15 cellular contexts compared by ENCODE assay signal in the genomic region with DNA sequence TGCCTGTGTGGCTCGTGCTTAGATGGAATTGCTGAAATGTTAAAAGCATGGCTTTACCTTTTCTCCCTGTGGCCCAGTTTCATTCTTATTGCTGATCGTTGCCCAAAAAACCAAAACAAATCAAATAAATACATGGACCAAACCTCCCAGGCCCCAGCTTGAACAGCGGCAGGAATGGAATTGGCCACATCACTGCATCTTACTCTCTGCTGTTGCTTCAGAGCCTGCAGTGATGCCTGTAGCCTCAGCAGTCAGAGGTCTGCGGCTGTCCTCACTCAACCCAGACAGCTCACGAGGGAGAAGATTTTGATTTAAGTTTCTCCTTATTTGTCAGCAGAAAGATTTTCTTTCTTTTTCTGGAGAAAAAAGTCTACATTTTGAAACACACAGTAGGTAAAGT.
DNase-seq lines count a peak whose midpoint lies in the region; ATAC-seq and TF ChIP-seq lines count a peak whose summit lies in the region.
"Had no signal": no experiment of that assay in that cellular context is flagged by ENCODE, and none has a peak within 500 bp of the region (broad histone marks: within the 10 kb centered on the region; RNA-seq: fewer than 3 reads in every experiment).

No MANE protein-coding gene starts in this region.

- H3K4me3 ChIP-seq in left ventricle myocardium inferior = no peak overlapping the region
- no peak overlapping the region for H3K4me3 ChIP-seq in right atrium auricular region
- no peak overlapping the region for H3K4me3 ChIP-seq in fibroblast of the aortic adventitia (ENCODE audit: low read depth, low read length)
- no peak overlapping the region for H3K4me3 ChIP-seq in skeletal muscle cell (ENCODE audit: low read depth, low read length)
- H3K4me3 ChIP-seq: K562, SK-N-MC had no signal

- H3K9me3 ChIP-seq in left ventricle myocardium inferior (replicated peaks) (no peaks in the 10 kb centered on the region), right atrium auricular region (no peaks in the 10 kb centered on the region)

- TF ChIP-seq CTCF in left ventricle myocardium inferior (IDR thresholded peaks at IDR 0.05; ENCODE audit: borderline replicate concordance) (no peak), right atrium auricular region (IDR thresholded peaks at IDR 0.05) (no peak), fibroblast of the aortic adventitia (IDR thresholded peaks at IDR 0.05; ENCODE audit: insufficient read depth, low read length) (no peak)

- peak overlapping the region; percentile 33 for H3K27ac ChIP-seq in left ventricle myocardium inferior (replicated peaks)
- H3K27ac ChIP-seq in right atrium auricular region = no peak overlapping the region
- H3K27ac ChIP-seq: SK-N-MC had no signal

- H3K27me3 ChIP-seq in left ventricle myocardium inferior (ENCODE audit: low read depth) (no peaks in the 10 kb centered on the region), right atrium auricular region (no peaks in the 10 kb centered on the region)

- peaks cover 47% of the 10 kb centered on the region for H3K4me1 ChIP-seq in left ventricle myocardium inferior
- H3K4me1 ChIP-seq in right atrium auricular region = peaks cover 0 to 22% of the 10 kb centered on the region in 2 donors

- ATAC-seq in GM18909 (IDR thresholded peaks at IDR 0.05; ENCODE audit: poor library complexity, unreplicated experiment) = no peak
- ATAC-seq: K562 had no signal

- intact Hi-C loops in left ventricle myocardium inferior (cut with micrococcal nuclease) = no loop called here

- H3K36me3 ChIP-seq in left ventricle myocardium inferior (peaks cover 7% of the 10 kb centered on the region), right atrium auricular region (no peaks in the 10 kb centered on the region)

- DNase-seq in left ventricle myocardium inferior (no peak), right atrium auricular region (ENCODE audit: low spot score) (no peak), fibroblast of the aortic adventitia (ENCODE audit: low read depth) (peak; percentile 35), skeletal muscle cell (ENCODE audit: low read depth) (peak; percentile 11), iPS-NIHi7 (ENCODE audit: extremely low spot score) (no peak), GM03348 (ENCODE audit: low spot score) (no peak)
- DNase-seq: C1 segment of cervical spinal cord; CD8-positive, alpha-beta memory T cell; HCEC 1CT; NCI-H2081; NCI-H510A; SHP77 had no signal

Comparison
In these comparisons a context has a peak if more than half of its experiments do, and no peak if none do; other contexts are left out.
1. DNase-seq: peak in fibroblast of the aortic adventitia (single experiment) and skeletal muscle cell (single experiment); none in left ventricle myocardium inferior (single experiment), right atrium auricular region (single experiment), iPS-NIHi7 (single experiment) and GM03348 (single experiment).